Comparison of ENCODE assay signal across 14 cellular contexts in the genomic region with DNA sequence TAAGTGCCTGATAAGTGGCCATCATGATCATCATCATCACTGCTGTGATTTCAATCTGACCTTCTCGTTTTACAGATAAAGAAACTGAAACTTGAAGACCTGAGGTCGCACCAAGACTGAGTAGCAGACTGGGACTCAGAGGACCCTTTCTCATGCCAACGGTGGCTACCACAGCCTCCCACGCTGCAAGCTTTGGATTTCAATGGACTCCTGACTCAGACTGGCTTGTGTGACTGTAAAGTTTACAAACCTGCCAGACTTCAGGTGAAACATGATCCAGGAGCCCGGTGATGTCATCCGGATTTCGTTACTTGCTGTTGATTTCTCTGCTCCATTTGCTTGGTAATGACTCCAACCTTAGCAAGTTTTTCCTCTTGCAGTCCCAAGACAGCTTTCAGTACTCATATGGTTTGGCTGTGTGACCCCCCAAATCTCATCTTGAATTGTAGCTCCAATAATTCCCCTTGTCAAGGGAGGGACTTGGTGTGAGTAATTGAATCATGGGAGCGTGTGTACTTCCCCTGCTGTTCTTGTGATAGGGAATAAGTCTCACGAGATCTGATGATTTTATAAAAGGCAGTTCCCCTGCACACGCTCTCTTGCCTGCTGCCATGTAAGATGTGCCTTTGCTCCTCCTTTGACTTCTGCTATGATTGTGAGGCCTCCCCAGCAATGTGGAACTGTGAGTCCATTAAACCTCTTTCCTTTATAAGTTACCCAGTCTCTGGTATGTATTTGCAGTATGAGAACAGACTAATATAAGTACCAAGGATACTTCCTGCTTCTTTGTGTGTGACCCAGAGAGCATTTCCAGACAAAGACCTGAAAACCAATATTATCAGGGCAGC. TPM values are rescaled to one million over a fixed set of nuclear protein-coding genes. Genes with fewer than 3 reads are reported as not detected.
DNase-seq lines count a peak whose midpoint lies in the region; ATAC-seq, FAIRE-seq and TF ChIP-seq lines count a peak whose summit lies in the region.
"Had no signal": no experiment of that assay in that cellular context is flagged by ENCODE, and none has a peak within 500 bp of the region (broad histone marks: within the 10 kb centered on the region; RNA-seq: fewer than 3 reads in every experiment).

No MANE protein-coding gene starts in this region.

- intact Hi-C loops in kidney (cut with DNase I) = no loop called here

- no peaks in the 10 kb centered on the region for H3K36me3 ChIP-seq in kidney (ENCODE audit: control insufficient read depth in 1 of 2, insufficient read depth in 2 of 2, low read length in 2 of 2)
- H3K36me3 ChIP-seq in H7 (replicated peaks; ENCODE audit: control insufficient read depth, insufficient read depth, low read length) = no peaks in the 10 kb centered on the region
- H3K36me3 ChIP-seq: gastroesophageal sphincter had no signal

- peaks cover 0 to 2% of the 10 kb centered on the region in 2 donors for H3K9me3 ChIP-seq in kidney (ENCODE audit: control insufficient read depth in 1 of 2, low read length in 2 of 2)

- H3K9ac ChIP-seq in kidney (ENCODE audit: low read length in 2 of 2) = no peak overlapping the region

- DNase-seq in Caki2 (ENCODE audit: low read depth) (peak; percentile 83), RPMI7951 (ENCODE audit: low read depth) (peak; percentile 7), kidney (peak; percentile 57), GM19238 (ENCODE audit: insufficient read length, low spot score) (no peak), H7 (no peak), activated gamma-delta T cell (lab: John Stamatoyannopoulos, UW) (no peak)
- DNase-seq: activated B cell treated with CpG ODN at 0.5 μM for 24 hours; activated naive CD4-positive, alpha-beta T cell treated with Interleukin-2 at 50 U/mL for 16 hours; effector CD4-positive, alpha-beta T cell; posterior cingulate gyrus had no signal

- H3K4me3 ChIP-seq in kidney (ENCODE audit: low read length in 2 of 2) = no peak overlapping the region
- no peak overlapping the region for H3K4me3 ChIP-seq in H7 (ENCODE audit: insufficient read depth, low read depth, low read length)
- H3K4me3 ChIP-seq: gastroesophageal sphincter had no signal

- no peaks in the 10 kb centered on the region for H3K4me1 ChIP-seq in kidney (ENCODE audit: control insufficient read depth in 1 of 2, insufficient read depth in 1 of 2, low read depth in 1 of 2, low read length in 2 of 2)
- H3K4me1 ChIP-seq: gastroesophageal sphincter had no signal

- H3K27me3 ChIP-seq in H7 (ENCODE audit: control insufficient read depth, insufficient read depth, low read length) = no peaks in the 10 kb centered on the region

- in situ Hi-C loops in Caki2 (cut with HindIII; ENCODE audit: low pct_unique_long_range_greater_than_20kb, low sequenced_read_pairs) = no loop called here

- no peak for TF ChIP-seq CTCF in kidney (IDR thresholded peaks at IDR 0.05; ENCODE audit: borderline replicate concordance, extremely low read depth, insufficient read depth)

- no peak overlapping the region for H3K27ac ChIP-seq in kidney (ENCODE audit: low read depth in 2 of 2, low read length in 2 of 2)
- H3K27ac ChIP-seq: gastroesophageal sphincter had no signal

- no peak for FAIRE-seq in kidney (lab: Jason Lieb, UNC)
- FAIRE-seq: H54 had no signal

- peak; percentile 50 for ATAC-seq in HG02759 (IDR thresholded peaks at IDR 0.05; ENCODE audit: unreplicated experiment)
- no peak for ATAC-seq in GM18867 (IDR thresholded peaks at IDR 0.05; ENCODE audit: unreplicated experiment)
- ATAC-seq: gastroesophageal sphincter had no signal

RNA-seq across cellular contexts. Expression of a gene that starts 26.7 kb away (rescaled TPM):
- 0.10 TPM in 1 of 2 replicates, not detected in the other for total RNA-seq in Caki2 (2014; rRNA removed; shearing (Covaris generic); ENCODE audit: low replicate concordance)
- not detected in 2 replicates for total RNA-seq in RPMI7951 (2014; rRNA removed; shearing (Covaris generic))
- 1.2 TPM for total RNA-seq in kidney
- 0.62 TPM for polyA plus RNA-seq in kidney (ENCODE audit: insufficient read depth, low read depth, low replicate concordance)
- 0.07 TPM in 1 of 2 replicates, not detected in the other for total RNA-seq in H7 (2014; rRNA removed; shearing (Covaris generic))

Comparison
In these comparisons a context has a peak if more than half of its experiments do, and no peak if none do; other contexts are left out.
1. DNase-seq: peak in Caki2 (single experiment), RPMI7951 (single experiment) and kidney (single experiment); none in GM19238 (single experiment), H7 (single experiment) and activated gamma-delta T cell (single experiment).